10 cellular contexts compared by ENCODE assay signal in the genomic region with DNA sequence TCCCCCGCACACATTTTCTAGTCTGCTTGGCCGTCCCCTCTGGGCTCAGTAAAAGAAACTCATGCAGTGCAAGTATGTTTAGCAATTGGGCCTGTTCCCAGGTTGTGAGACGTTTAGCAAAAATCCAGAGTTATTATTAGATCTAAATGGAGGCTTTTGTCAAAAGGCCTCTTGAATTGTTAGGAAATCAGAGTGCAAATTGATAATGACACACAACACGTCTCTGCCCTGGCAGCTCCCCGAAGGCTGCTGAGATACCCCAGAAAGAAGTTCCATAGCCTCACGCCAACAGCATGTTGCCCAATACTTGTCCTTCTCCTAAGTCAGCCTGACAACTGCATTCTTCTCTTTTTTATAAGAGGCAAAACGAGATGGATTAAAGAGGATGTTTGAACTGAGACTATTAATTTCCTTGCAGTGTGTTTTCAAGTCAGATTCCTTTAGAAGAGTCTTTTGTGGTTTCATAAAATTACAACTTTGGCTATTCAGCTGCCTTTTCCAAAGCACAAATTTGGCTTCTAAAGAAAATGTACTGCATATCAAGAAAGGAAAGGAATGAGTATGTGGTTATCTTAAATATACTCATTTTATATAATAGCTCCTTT.
DNase-seq lines count a peak whose midpoint lies in the region; ATAC-seq and TF ChIP-seq lines count a peak whose summit lies in the region.
"Had no signal": no experiment of that assay in that cellular context is flagged by ENCODE, and none has a peak within 500 bp of the region (broad histone marks: within the 10 kb centered on the region; RNA-seq: fewer than 3 reads in every experiment).

No MANE protein-coding gene starts in this region.

- no peaks in the 10 kb centered on the region for H3K27me3 ChIP-seq in left ventricle myocardium inferior (ENCODE audit: low read depth)

- H3K4me3 ChIP-seq in astrocyte of the cerebellum (ENCODE audit: low read depth, low read length) (no peak overlapping the region), left ventricle myocardium inferior (peak overlapping the region; percentile 2), retinal pigment epithelial cell (ENCODE audit: low read length) (peak overlapping the region; percentile 9)

- DNase-seq in COLO829 (ENCODE audit: low spot score) (peak; percentile 57), astrocyte of the cerebellum (ENCODE audit: low read depth) (peak; percentile 78), left ventricle myocardium inferior (peak; percentile 72), retinal pigment epithelial cell (ENCODE audit: low read depth) (peak; percentile 63), NCI-H748 treated with DMSO at 0.1 percent for 48 hours (lab: John Stamatoyannopoulos, UW) (no peak), NCI-H2107 treated with DMSO at 0.1 percent for 48 hours (lab: John Stamatoyannopoulos, UW; ENCODE audit: unreplicated experiment) (no peak)
- DNase-seq: COR-L47 had no signal

- TF ChIP-seq CTCF in astrocyte of the cerebellum (IDR thresholded peaks at IDR 0.05; ENCODE audit: low read depth, low read length, missing control alignments) (no peak), left ventricle myocardium inferior (IDR thresholded peaks at IDR 0.05; ENCODE audit: borderline replicate concordance) (no peak), retinal pigment epithelial cell (conservative IDR thresholded peaks at IDR 0.05; ENCODE audit: low read depth, low read length) (no peak)

- H3K27ac ChIP-seq in left ventricle myocardium inferior (replicated peaks) = peak overlapping the region; percentile 87

- in situ Hi-C loops in astrocyte of the cerebellum (cut with HindIII; ENCODE audit: low sequenced_read_pairs) = no loop called here

- ATAC-seq in GM21515 (IDR thresholded peaks at IDR 0.05; ENCODE audit: unreplicated experiment) (no peak), HG03442 (IDR thresholded peaks at IDR 0.05; ENCODE audit: unreplicated experiment) (no peak)
- ATAC-seq: HCT116 had no signal

- H3K36me3 ChIP-seq in left ventricle myocardium inferior = no peaks in the 10 kb centered on the region

- intact Hi-C loops in left ventricle myocardium inferior (cut with micrococcal nuclease) = no loop called here

- no peaks in the 10 kb centered on the region for H3K9me3 ChIP-seq in left ventricle myocardium inferior (replicated peaks)

- peaks cover 19% of the 10 kb centered on the region for H3K4me1 ChIP-seq in left ventricle myocardium inferior

Comparison
In these comparisons a context has a peak if more than half of its experiments do, and no peak if none do; other contexts are left out.
1. DNase-seq: peak in COLO829 (single experiment), astrocyte of the cerebellum (single experiment), left ventricle myocardium inferior (single experiment) and retinal pigment epithelial cell (single experiment); none in NCI-H748 treated with DMSO at 0.1 percent for 48 hours (single experiment) and NCI-H2107 treated with DMSO at 0.1 percent for 48 hours (single experiment).